Comparison of ENCODE assay signal across 8 cellular contexts in the genomic region with DNA sequence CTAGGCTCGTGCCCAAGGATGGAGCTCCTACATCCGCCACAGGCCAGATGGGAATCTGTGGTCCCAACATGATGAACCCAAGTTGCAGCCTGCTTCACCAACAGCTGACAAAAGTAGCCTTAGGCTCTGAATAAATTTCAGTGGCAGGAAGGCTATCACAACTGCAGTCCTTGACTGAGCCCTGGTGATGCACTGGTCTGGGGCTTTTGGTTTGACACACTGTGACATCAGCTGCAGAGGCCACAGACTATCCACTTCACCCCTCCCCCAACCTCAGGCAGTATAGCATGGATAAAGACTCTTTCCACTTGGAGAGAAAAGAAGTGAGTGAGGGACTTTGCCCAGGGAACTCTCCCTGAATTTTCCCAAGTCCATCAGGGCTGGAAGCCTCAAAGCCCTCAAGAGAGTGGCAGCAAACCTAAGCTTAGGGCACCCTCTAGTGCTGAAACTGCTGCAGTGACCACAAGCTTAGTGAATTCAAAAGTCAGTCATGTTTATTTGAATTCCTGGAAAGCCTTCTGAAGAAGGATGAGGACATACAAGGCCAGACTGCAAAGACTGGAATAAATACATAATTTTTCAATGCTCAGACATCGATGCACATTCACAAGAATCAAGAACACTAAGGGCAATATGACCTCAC.
DNase-seq lines count a peak whose midpoint lies in the region; ATAC-seq and TF ChIP-seq lines count a peak whose summit lies in the region.

No MANE protein-coding gene starts in this region.

- WGBS in iPS DF 6.9 (ENCODE audit: insufficient coverage, insufficient read length): no CpG with 5 or more reads among the region's 3 CpGs

- DNase-seq in Caco-2 (peak; percentile 31 to 41), NCI-H82 (lab: John Stamatoyannopoulos, UW) (peak; percentile 73), iPS DF 6.9 (ENCODE audit: low read depth, low spot score) (peak; percentile 7), KG1 (lab: John Stamatoyannopoulos, UW) (no peak)
- no peak for DNase-seq in activated effector memory CD4-positive, alpha-beta T cell treated with anti-CD3 and anti-CD28 coated beads, Interleukin-2, amount 50 U/mL, for 16 hours
- no peak for DNase-seq in effector memory CD8-positive, alpha-beta T cell
- no peak for DNase-seq in stimulated activated CD4-positive, alpha-beta T cell treated with anti-CD3 and anti-CD28 coated beads, Interleukin-15, amount 100 ng/mL, for 24 hours

- H3K27ac Mint-ChIP-seq in Caco-2 (ENCODE audit: unreplicated experiment): no peak overlapping the region
- H3K27ac Mint-ChIP-seq in effector memory CD8-positive, alpha-beta T cell: no peak overlapping the region

- no peaks in the 10 kb centered on the region for H3K9me3 Mint-ChIP-seq in Caco-2 (ENCODE audit: unreplicated experiment)
- no peaks in the 10 kb centered on the region for H3K9me3 Mint-ChIP-seq in effector memory CD8-positive, alpha-beta T cell

- TF ChIP-seq CTCF in Caco-2 (IDR thresholded peaks at IDR 0.05; ENCODE audit: insufficient read depth in 1 of 2, low read depth in 1 of 2, low read length in 1 of 2, severe bottlenecking in 1 of 2, unreplicated experiment in 1 of 2): peak; percentile 16 to 39

- H3K36me3 Mint-ChIP-seq in Caco-2 (ENCODE audit: insufficient read depth, unreplicated experiment): no peaks in the 10 kb centered on the region
- H3K36me3 Mint-ChIP-seq in effector memory CD8-positive, alpha-beta T cell (ENCODE audit: insufficient read depth): no peaks in the 10 kb centered on the region

- H3K9me3 ChIP-seq in Caco-2 (no peaks in the 10 kb centered on the region), iPS DF 6.9 (ENCODE audit: control insufficient read depth, insufficient read depth, low read length) (no peaks in the 10 kb centered on the region)

- H3K27ac ChIP-seq in iPS DF 6.9 (ENCODE audit: low read length): no peak overlapping the region

- no peak overlapping the region for H3K4me3 Mint-ChIP-seq in Caco-2 (ENCODE audit: unreplicated experiment)
- no peak overlapping the region for H3K4me3 Mint-ChIP-seq in effector memory CD8-positive, alpha-beta T cell

- H3K4me1 ChIP-seq in Caco-2 (no peaks in the 10 kb centered on the region), iPS DF 6.9 (ENCODE audit: control insufficient read depth, insufficient read depth, low read length) (no peaks in the 10 kb centered on the region)

- H3K4me3 ChIP-seq in Caco-2 (ENCODE audit: low read depth, low read length) (no peak overlapping the region), iPS DF 6.9 (ENCODE audit: low read length) (no peak overlapping the region)

- CTCF ChIA-PET in Caco-2 (lab: Charles Lee): interaction anchor here (1.0 kb wide), 1 partner anchor 48 kb away, joined by 3 read pairs; no protein-coding TSS in a partner anchor

- ATAC-seq in GM19395 (IDR thresholded peaks at IDR 0.05; ENCODE audit: unreplicated experiment): peak; percentile 69
- ATAC-seq in effector memory CD8-positive, alpha-beta T cell (replicated peaks): no peak

- H3K27me3 ChIP-seq in Caco-2 (replicated peaks; ENCODE audit: control insufficient read depth, insufficient read depth, low read length): no peaks in the 10 kb centered on the region
- no peaks in the 10 kb centered on the region for H3K27me3 ChIP-seq in iPS DF 6.9 (ENCODE audit: control insufficient read depth, insufficient read depth, low read length)

- POLR2A ChIA-PET in Caco-2 (lab: Charles Lee): no interaction called here

- H3K36me3 ChIP-seq in Caco-2 (ENCODE audit: control insufficient read depth, insufficient read depth, low read length) (no peaks in the 10 kb centered on the region), iPS DF 6.9 (ENCODE audit: control insufficient read depth, insufficient read depth, low read length) (no peaks in the 10 kb centered on the region)

- BruUV-seq in Caco-2 (replicated peaks; lab: Mats Ljungman, UMichigan): no TSS peak

- intact Hi-C loops in Caco-2 (cut with micrococcal nuclease; ENCODE audit: unreplicated experiment): no loop called here

- no peaks in the 10 kb centered on the region for H3K27me3 Mint-ChIP-seq in Caco-2 (ENCODE audit: insufficient read depth, unreplicated experiment)
- no peaks in the 10 kb centered on the region for H3K27me3 Mint-ChIP-seq in effector memory CD8-positive, alpha-beta T cell

- no peaks in the 10 kb centered on the region for H3K4me1 Mint-ChIP-seq in Caco-2 (ENCODE audit: low read depth, unreplicated experiment)
- H3K4me1 Mint-ChIP-seq in effector memory CD8-positive, alpha-beta T cell (ENCODE audit: low read depth in 2 of 2): no peaks in the 10 kb centered on the region

Comparison
In these comparisons a context has a peak if more than half of its experiments do, and no peak if none do; other contexts are left out.
1. DNase-seq: peak in Caco-2 (2 of 2), NCI-H82 (single experiment) and iPS DF 6.9 (single experiment); none in activated effector memory CD4-positive, alpha-beta T cell treated with anti-CD3 and anti-CD28 coated beads, Interleukin-2, amount 50 U/mL, for 16 hours (single experiment), KG1 (single experiment), effector memory CD8-positive, alpha-beta T cell (0 of 3) and stimulated activated CD4-positive, alpha-beta T cell treated with anti-CD3 and anti-CD28 coated beads, Interleukin-15, amount 100 ng/mL, for 24 hours (single experiment).